In genomic region chr17:71004413-71004812, GRCh38 we compare ENCODE assay signal across 20 cellular contexts.
"Had no signal": no experiment of that assay in that cellular context is flagged by ENCODE, and none has a peak within 500 bp of the region (broad histone marks: within the 10 kb centered on the region; RNA-seq: fewer than 3 reads in every experiment).

No MANE protein-coding gene starts in this region.

- H3K4me1 ChIP-seq: foreskin keratinocyte, right atrium auricular region, sigmoid colon, stomach, transverse colon, uterus had no signal

- ATAC-seq: foreskin keratinocyte; mucosa of descending colon; naive thymus-derived CD8-positive, alpha-beta T cell had no signal

- DNase-seq: effector CD4-positive, alpha-beta T cell; erythroblast; foreskin keratinocyte; hippocampal formation; kidney glomerular epithelial cell; mucosa of descending colon; naive thymus-derived CD8-positive, alpha-beta T cell; nucleus accumbens; ovary; sigmoid colon; stimulated activated CD4-positive, alpha-beta T cell treated with anti-CD3 and anti-CD28 coated beads, Interleukin-2, amount 100 ng/mL, for 24 hours; stimulated activated naive CD4-positive, alpha-beta T cell; stomach; substantia nigra; transverse colon; uterus had no signal

- H3K27me3 ChIP-seq: foreskin keratinocyte, ovary, right atrium auricular region, sigmoid colon, stomach, transverse colon, uterus had no signal

- H3K27ac ChIP-seq: coronary artery, foreskin keratinocyte, ovary, right atrium auricular region, sigmoid colon, skin epidermis, stomach, thoracic aorta, transverse colon, uterus had no signal

- H3K36me3 ChIP-seq: ovary, right atrium auricular region, sigmoid colon, stomach, thoracic aorta, transverse colon, uterus had no signal

- H3K4me3 ChIP-seq: coronary artery, mucosa of descending colon, ovary, right atrium auricular region, sigmoid colon, skin epidermis, stomach, thoracic aorta, transverse colon, uterus had no signal

- H3K9me3 ChIP-seq: mucosa of descending colon, ovary, right atrium auricular region, sigmoid colon, stomach, thoracic aorta, transverse colon, uterus had no signal
